ENCODE assay signal across 26 cellular contexts in genomic region chr18:10266236-10266585, GRCh38.
"Had no signal": no experiment of that assay in that cellular context is flagged by ENCODE, and none has a peak within 500 bp of the region (broad histone marks: within the 10 kb centered on the region; RNA-seq: fewer than 3 reads in every experiment).

No MANE protein-coding gene starts in this region.

- ATAC-seq: left colon; mucosa of descending colon; naive thymus-derived CD4-positive, alpha-beta T cell; natural killer cell treated with Interleukin-12 subunit alpha and Interleukin-12 subunit beta and Interleukin-15 and Interleukin-18, amount 100 ng/mL, for 72 hours; stimulated activated memory B cell treated with anti-CD40 and anti-IgM and Interleukin-4, amounts not matched to agents 10 μg/mL and 1 μg/mL and 100 μg/mL, for 72 hours; stimulated activated naive CD8-positive, alpha-beta T cell treated with anti-CD3 and anti-CD28 coated beads, Interleukin-15, amount 100 ng/mL, for 72 hours had no signal

- H3K27me3 ChIP-seq: left lung, ovary, right atrium auricular region, right lobe of liver, tibial nerve, vagina had no signal

- H3K9me3 ChIP-seq: left lung, lower lobe of right lung, mucosa of descending colon, ovary, right atrium auricular region, right lobe of liver, tibial nerve, vagina had no signal

- H3K36me3 ChIP-seq: left lung, lower lobe of right lung, ovary, right atrium auricular region, right lobe of liver, tibial nerve, vagina had no signal

- H3K4me1 ChIP-seq: right lobe of liver had no signal

- H3K4me2 ChIP-seq: smooth muscle cell had no signal

- H3K4me3 ChIP-seq: left lung, lower lobe of right lung, mucosa of descending colon, ovary, right atrium auricular region, right lobe of liver, smooth muscle cell, tibial nerve, vagina had no signal

- DNase-seq: hypothalamus; immature natural killer cell; kidney; left colon; left lung; lower lobe of right lung; mammary epithelial cell; mesendoderm; midbrain; mucosa of descending colon; naive thymus-derived CD4-positive, alpha-beta T cell; ovary; right lobe of liver; stimulated activated CD4-positive, alpha-beta T cell treated with anti-CD3 and anti-CD28 coated beads, Interleukin-1b, Interleukin-23, amount 100 ng/mL, for 48 hours; stimulated activated CD4-positive, alpha-beta T cell treated with anti-CD3 and anti-CD28 coated beads, Interleukin-2, amount 100 ng/mL, for 48 hours; stimulated activated CD4-positive, alpha-beta T cell treated with anti-CD3 and anti-CD28 coated beads, Interleukin-4, amount 100 ng/mL, for 4 hours; stimulated activated CD8-positive, alpha-beta memory T cell treated with anti-CD3 and anti-CD28 coated beads, Interleukin-4, amount 100 ng/mL, for 48 hours; stimulated activated naive CD4-positive, alpha-beta T cell treated with Interleukin-2 at 50 U/mL for 16 hours; stimulated activated naive CD8-positive, alpha-beta T cell treated with anti-CD3 and anti-CD28 coated beads, Interleukin-15, amount 100 ng/mL, for 72 hours; substantia nigra had no signal

- H3K27ac ChIP-seq: left lung, lower lobe of right lung, ovary, right atrium auricular region, right lobe of liver, tibial nerve, vagina had no signal
